Comparison of ENCODE assay signal across 29 cellular contexts in genomic region chrX:139213241-139213709, GRCh38.
DNase-seq lines count a peak whose midpoint lies in the region; ATAC-seq, FAIRE-seq and TF ChIP-seq lines count a peak whose summit lies in the region.
"Had no signal": no experiment of that assay in that cellular context is flagged by ENCODE, and none has a peak within 500 bp of the region (broad histone marks: within the 10 kb centered on the region; RNA-seq: fewer than 3 reads in every experiment).

No MANE protein-coding gene starts in this region.

- TF ChIP-seq POLR2A in HepG2 (IDR thresholded peaks at IDR 0.05; ENCODE audit: insufficient read depth in 1 of 2, low read depth in 2 of 2, low read length in 2 of 2) (no peak), right lobe of liver (IDR thresholded peaks at IDR 0.05) (no peak)

- ATAC-seq in HepG2 = no peak
- ATAC-seq in right lobe of liver = no peak
- no peak for ATAC-seq in HG03342 (IDR thresholded peaks at IDR 0.05; ENCODE audit: unreplicated experiment)
- ATAC-seq: A549; activated CD4-positive, CD25-positive, alpha-beta regulatory T cell treated with anti-CD3 and anti-CD28 coated beads, Interleukin-2, amount 50 U/mL, for 24 hours; heart left ventricle; stimulated activated naive CD8-positive, alpha-beta T cell treated with anti-CD3 and anti-CD28 coated beads, Interleukin-15, Interleukin-2, amounts not matched to agents 100 U/mL and 50 U/mL, for 24 hours had no signal

- no peaks in the 10 kb centered on the region for H3K9me3 ChIP-seq in HepG2 (ENCODE audit: low read length)
- H3K9me3 ChIP-seq in right lobe of liver = no peaks in the 10 kb centered on the region
- H3K9me3 ChIP-seq in astrocyte (ENCODE audit: insufficient read depth, low read depth, low read length) = no peaks in the 10 kb centered on the region
- H3K9me3 ChIP-seq: A549, breast epithelium, heart left ventricle, prostate gland, thoracic aorta, uterus had no signal

- no peak overlapping the region for H3K4me3 Mint-ChIP-seq in astrocyte (ENCODE audit: unreplicated experiment)
- H3K4me3 Mint-ChIP-seq: B cell had no signal

- DNase-seq in HepG2 (ENCODE audit: low spot score) (peak; percentile 1), right lobe of liver (no peak), astrocyte (ENCODE audit: low read depth) (no peak), mucosa of gallbladder (ENCODE audit: low spot score) (peak; percentile 37), UCSD-AML1 (lab: John Stamatoyannopoulos, UW; ENCODE audit: unreplicated experiment) (no peak), H4 (ENCODE audit: low spot score) (no peak)
- no peak for DNase-seq in effector CD8-positive, alpha-beta T cell (lab: John Stamatoyannopoulos, UW)
- DNase-seq: activated CD4-positive, alpha-beta T cell treated with anti-CD3 and anti-CD28 coated beads, Interleukin-2, amount 50 U/mL, for 48 hours; activated naive CD4-positive, alpha-beta T cell treated with anti-CD3 and anti-CD28 coated beads, Interleukin-2, amount 50 U/mL, for 16 hours; amygdala; COR-L47; DMS79; foreskin fibroblast; heart left ventricle; NCI-H510A treated with DMSO at 0.1 percent for 48 hours; SHP77 treated with DMSO at 0.1 percent for 48 hours; stimulated activated CD4-positive, alpha-beta T cell treated with anti-CD3 and anti-CD28 coated beads, Interleukin-4, amount 100 ng/mL, for 4 hours; stimulated activated naive CD8-positive, alpha-beta T cell treated with anti-CD3 and anti-CD28 coated beads, Interleukin-15, Interleukin-2, amounts not matched to agents 100 U/mL and 50 U/mL, for 24 hours; SW 1271; T1000; uterus had no signal

- H2AFZ ChIP-seq in HepG2 (ENCODE audit: low read length) = no peak overlapping the region
- no peak overlapping the region for H2AFZ ChIP-seq in astrocyte (ENCODE audit: low read depth, low read length)

- no peaks in the 10 kb centered on the region for H3K4me1 ChIP-seq in HepG2 (ENCODE audit: insufficient read depth, low read length)
- no peaks in the 10 kb centered on the region for H3K4me1 ChIP-seq in right lobe of liver
- no peaks in the 10 kb centered on the region for H3K4me1 ChIP-seq in astrocyte (ENCODE audit: insufficient read depth, low read length)
- H3K4me1 ChIP-seq: A549, breast epithelium, heart left ventricle, prostate gland, uterus had no signal

- H3K9me3 Mint-ChIP-seq in astrocyte (ENCODE audit: unreplicated experiment) = no peaks in the 10 kb centered on the region

- no peak overlapping the region for H3K9ac ChIP-seq in HepG2 (ENCODE audit: insufficient read depth, low read depth, low read length)
- no peak overlapping the region for H3K9ac ChIP-seq in astrocyte (ENCODE audit: low read length)

- H3K79me2 ChIP-seq in HepG2 (ENCODE audit: insufficient read depth, low read length) (no peaks in the 10 kb centered on the region), astrocyte (ENCODE audit: insufficient read depth, low read length) (no peaks in the 10 kb centered on the region)

- CTCF ChIA-PET in HepG2 (lab: Yijun Ruan, JAX; ENCODE audit: low intra/inter-chr PET ratio, low total read pairs) = no interaction called here

- no peak for TF ChIP-seq RAD21 in HepG2 (CRISPR knock-in tag; IDR thresholded peaks at IDR 0.05)

- H3K27me3 Mint-ChIP-seq in astrocyte (ENCODE audit: low read depth, unreplicated experiment) = peaks cover 2% of the 10 kb centered on the region

- in situ Hi-C loops in HepG2 (cut with HindIII; ENCODE audit: extremely low pct_ligation_motif_present, low pct_unique_long_range_greater_than_20kb) = no loop called here

- H4K20me1 ChIP-seq in HepG2 (ENCODE audit: insufficient read depth, low read length) = no peaks in the 10 kb centered on the region
- no peaks in the 10 kb centered on the region for H4K20me1 ChIP-seq in astrocyte (ENCODE audit: insufficient read depth, low read length)

- H3K4me2 ChIP-seq in HepG2 (ENCODE audit: low read depth, low read length) (no peak overlapping the region), astrocyte (ENCODE audit: low read length) (no peak overlapping the region)
- H3K4me2 ChIP-seq: A549 had no signal

- POLR2A ChIA-PET in HepG2 (lab: Yijun Ruan, JAX) = no interaction called here

- H3K36me3 Mint-ChIP-seq in astrocyte (ENCODE audit: low read depth, unreplicated experiment) = no peaks in the 10 kb centered on the region

- BruUV-seq in HepG2 (replicated peaks; lab: Mats Ljungman, UMichigan) = no TSS peak

- FAIRE-seq in HepG2 (lab: Jason Lieb, UNC) (peak; percentile 43), astrocyte (lab: Jason Lieb, UNC) (peak; percentile 96)

- H3K4me3 ChIP-seq in HepG2 (replicated peaks in 1 of 3; ENCODE audit: insufficient read depth in 1 of 3, low read depth in 2 of 3, low read length in 3 of 3) = no peak overlapping the region
- H3K4me3 ChIP-seq in right lobe of liver = no peak overlapping the region
- no peak overlapping the region for H3K4me3 ChIP-seq in astrocyte (ENCODE audit: insufficient read depth, low read depth, low read length)
- H3K4me3 ChIP-seq: A549, breast epithelium, heart left ventricle, lung, prostate gland, thoracic aorta, uterus had no signal

- intact Hi-C loops in HepG2 (cut with micrococcal nuclease; ENCODE audit: unreplicated experiment) = no loop called here
- intact Hi-C loops in right lobe of liver (cut with DNase I) = no loop called here

- TF ChIP-seq EP300 in HepG2 (IDR thresholded peaks at IDR 0.05; ENCODE audit: low read depth in 2 of 2, low read length in 2 of 2) (no peak), HepG2 (CRISPR knock-in tag; IDR thresholded peaks at IDR 0.05; ENCODE audit: borderline replicate concordance) (no peak)

- H3K27me3 ChIP-seq in HepG2 (ENCODE audit: control insufficient read depth in 1 of 2, insufficient read depth in 2 of 2, low read length in 2 of 2) (no peaks in the 10 kb centered on the region), right lobe of liver (no peaks in the 10 kb centered on the region), astrocyte (ENCODE audit: insufficient read depth, low read length) (no peaks in the 10 kb centered on the region)

- H3K4me1 Mint-ChIP-seq in astrocyte (ENCODE audit: low read depth, unreplicated experiment) = peaks cover 10% of the 10 kb centered on the region
- H3K4me1 Mint-ChIP-seq: B cell had no signal

- no peak overlapping the region for H3K27ac Mint-ChIP-seq in astrocyte (ENCODE audit: unreplicated experiment)
- H3K27ac Mint-ChIP-seq: B cell had no signal

- no CpG with 5 or more reads among the region's 3 CpGs for WGBS in HepG2 (ENCODE audit: low lambda C conversion rate)
- 41% methylated on average over 3 of the region's 3 CpGs for WGBS in right lobe of liver (ENCODE audit: insufficient coverage, low coverage, low lambda C conversion rate, missing lambda C conversion rate)

- TF ChIP-seq CTCF in HepG2 (CRISPR knock-in tag; IDR thresholded peaks at IDR 0.05) (no peak), right lobe of liver (IDR thresholded peaks at IDR 0.05) (no peak), astrocyte (IDR thresholded peaks at IDR 0.05; ENCODE audit: insufficient read depth, low read depth, low read length) (no peak)

- H3K36me3 ChIP-seq in HepG2 (replicated peaks in 1 of 2; ENCODE audit: control insufficient read depth in 1 of 2, insufficient read depth in 2 of 2, low read length in 2 of 2) (no peaks in the 10 kb centered on the region), right lobe of liver (no peaks in the 10 kb centered on the region), astrocyte (ENCODE audit: insufficient read depth, low read length) (no peaks in the 10 kb centered on the region)
- H3K36me3 ChIP-seq: breast epithelium, heart left ventricle, prostate gland, thoracic aorta, uterus had no signal

- H3K27ac ChIP-seq in HepG2 (ENCODE audit: extremely low read length, insufficient read depth, low read length) = no peak overlapping the region
- no peak overlapping the region for H3K27ac ChIP-seq in right lobe of liver
- H3K27ac ChIP-seq in astrocyte (ENCODE audit: low read depth, low read length) = no peak overlapping the region
- H3K27ac ChIP-seq: A549, breast epithelium, heart left ventricle, prostate gland, thoracic aorta, uterus had no signal

TF ChIP-seq in HepG2, 621 proteins besides CTCF, POLR2A, EP300 and RAD21 (continues in another document):
- no peak for TF ChIP-seq MAFK (conservative IDR thresholded peaks at IDR 0.05 in 1 of 2, IDR thresholded peaks at IDR 0.05 in 1 of 2; ENCODE audit: low read length in 2 of 2)
- no peak for TF ChIP-seq MTF2 (CRISPR knock-in tag; IDR thresholded peaks at IDR 0.05; ENCODE audit: borderline replicate concordance)
- TF ChIP-seq TBX3 (IDR thresholded peaks at IDR 0.05; ENCODE audit: borderline replicate concordance) = no peak
- TF ChIP-seq KLF12 (CRISPR knock-in tag; IDR thresholded peaks at IDR 0.05; ENCODE audit: borderline replicate concordance) = no peak
- TF ChIP-seq, protein P1, sequence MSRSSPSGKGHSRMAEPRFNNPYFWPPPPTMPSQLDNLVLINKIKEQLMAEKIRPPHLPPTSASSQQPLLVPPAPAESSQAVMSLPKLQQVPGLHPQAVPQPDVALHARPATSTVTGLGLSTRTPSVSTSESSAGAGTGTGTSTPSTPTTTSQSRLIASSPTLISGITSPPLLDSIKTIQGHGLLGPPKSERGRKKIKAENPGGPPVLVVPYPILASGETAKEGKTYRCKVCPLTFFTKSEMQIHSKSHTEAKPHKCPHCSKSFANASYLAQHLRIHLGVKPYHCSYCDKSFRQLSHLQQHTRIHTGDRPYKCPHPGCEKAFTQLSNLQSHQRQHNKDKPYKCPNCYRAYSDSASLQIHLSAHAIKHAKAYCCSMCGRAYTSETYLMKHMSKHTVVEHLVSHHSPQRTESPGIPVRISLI (CRISPR knock-in tag; IDR thresholded peaks at IDR 0.05; ENCODE audit: borderline replicate concordance) = no peak
- no peak for TF ChIP-seq ZNF124 (CRISPR knock-in tag; IDR thresholded peaks at IDR 0.05)
- no peak for TF ChIP-seq ZBTB42 (CRISPR knock-in tag; IDR thresholded peaks at IDR 0.05)
- TF ChIP-seq CCAR2 (optimal IDR thresholded peaks at IDR 0.05; ENCODE audit: low read depth, low read length) = no peak

Comparison
In these comparisons a context has a peak if more than half of its experiments do, and no peak if none do; other contexts are left out.
1. DNase-seq: peak in HepG2 (single experiment) and mucosa of gallbladder (single experiment); none in right lobe of liver (0 of 3), astrocyte (single experiment), UCSD-AML1 (single experiment), H4 (single experiment) and effector CD8-positive, alpha-beta T cell (single experiment).